In the genomic region with DNA sequence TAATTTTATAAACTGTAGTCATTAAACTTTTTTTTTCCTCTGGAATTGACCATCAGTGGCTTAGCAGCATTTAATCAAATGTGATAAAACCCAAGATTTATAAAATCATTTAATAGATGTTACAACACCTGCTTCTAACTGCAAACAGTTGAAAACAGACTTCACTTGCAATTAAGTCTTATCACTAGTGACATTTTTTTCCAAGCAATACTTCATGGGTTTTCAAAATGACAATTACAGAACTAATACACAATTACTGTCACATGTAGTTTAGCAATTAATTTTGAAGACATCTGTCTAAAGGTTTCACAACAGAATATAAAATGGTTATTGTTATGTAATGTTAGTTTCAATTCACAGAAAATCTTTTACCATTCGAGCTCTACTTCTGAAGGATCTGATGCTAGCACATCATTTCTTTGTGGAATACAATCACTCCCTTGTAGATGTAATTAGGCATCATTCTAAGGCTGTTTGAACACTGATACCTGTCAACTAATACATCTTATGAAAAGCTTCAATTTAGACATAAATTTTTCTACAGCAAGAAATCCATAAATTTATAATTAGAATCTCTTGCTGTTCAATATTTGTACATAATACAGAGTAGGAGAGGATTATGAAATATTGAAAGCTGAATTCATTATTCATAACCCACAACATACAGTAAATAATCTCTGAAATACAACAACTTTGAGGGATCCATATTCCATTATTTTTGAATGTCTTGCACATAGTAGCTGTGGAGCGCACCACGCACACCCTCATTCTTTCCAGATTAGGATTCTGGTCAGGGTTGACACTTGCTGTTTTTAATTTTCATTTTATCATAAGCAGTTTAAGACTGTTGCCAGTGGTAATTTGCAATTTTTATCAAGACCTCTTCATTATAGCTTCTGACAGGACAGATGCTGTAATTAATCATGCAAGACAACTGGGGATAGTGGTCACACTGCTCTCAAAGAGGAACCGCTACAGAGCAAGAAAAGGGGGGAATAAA, we compare ENCODE assay signal across 23 cellular contexts.
DNase-seq lines count a peak whose midpoint lies in the region; ATAC-seq, FAIRE-seq and TF ChIP-seq lines count a peak whose summit lies in the region.
"Had no signal": no experiment of that assay in that cellular context is flagged by ENCODE, and none has a peak within 500 bp of the region (broad histone marks: within the 10 kb centered on the region; RNA-seq: fewer than 3 reads in every experiment).

No MANE protein-coding gene starts in this region.

- TF ChIP-seq POLR2A in HepG2 (IDR thresholded peaks at IDR 0.05; ENCODE audit: insufficient read depth in 1 of 2, low read depth in 2 of 2, low read length in 2 of 2) (no peak), right lobe of liver (IDR thresholded peaks at IDR 0.05) (no peak)

- intact Hi-C loops in HepG2 (cut with micrococcal nuclease; ENCODE audit: unreplicated experiment) (loop anchor here (5.0 kb wide), 1 partner anchor 110 kb away; a partner anchor contains a TSS), right lobe of liver (cut with DNase I) (no loop called here)

- TF ChIP-seq RAD21 in HepG2 (CRISPR knock-in tag; IDR thresholded peaks at IDR 0.05): no peak

- H2AFZ ChIP-seq in HepG2 (ENCODE audit: low read length): no peak overlapping the region
- H2AFZ ChIP-seq: GM23338 had no signal

- no peak for FAIRE-seq in HepG2 (lab: Jason Lieb, UNC)
- FAIRE-seq: A204.1, GM19239, HTR-8/SVneo had no signal

- TF ChIP-seq CTCF in HepG2 (CRISPR knock-in tag; IDR thresholded peaks at IDR 0.05): no peak
- no peak for TF ChIP-seq CTCF in right lobe of liver (IDR thresholded peaks at IDR 0.05)
- no peak for TF ChIP-seq CTCF in GM10248 (IDR thresholded peaks at IDR 0.05; ENCODE audit: control extremely low read depth, extremely low read depth, low read depth, missing control alignments)

- no peak overlapping the region for H3K4me3 ChIP-seq in HepG2 (replicated peaks in 1 of 3; ENCODE audit: insufficient read depth in 1 of 3, low read depth in 2 of 3, low read length in 3 of 3)
- no peak overlapping the region for H3K4me3 ChIP-seq in right lobe of liver
- H3K4me3 ChIP-seq: BLaER1 treated with 17β-estradiol and CSF1 and Interleukin-3, amounts not matched to agents 10 nM and 100 nM; GM23338 had no signal

- CTCF ChIA-PET in HepG2 (lab: Yijun Ruan, JAX; ENCODE audit: low intra/inter-chr PET ratio, low total read pairs): no interaction called here
- CTCF ChIA-PET in GM10248 (lab: Yijun Ruan, JAX): no interaction called here

- H3K9me3 ChIP-seq in HepG2 (ENCODE audit: low read length) (no peaks in the 10 kb centered on the region), right lobe of liver (no peaks in the 10 kb centered on the region)

- in situ Hi-C loops in HepG2 (cut with HindIII; ENCODE audit: extremely low pct_ligation_motif_present, low pct_unique_long_range_greater_than_20kb): loop anchor here (25.0 kb wide), 1 partner anchor 425 kb away; no protein-coding TSS in a partner anchor

- H3K9ac ChIP-seq in HepG2 (ENCODE audit: insufficient read depth, low read depth, low read length): no peak overlapping the region
- H3K9ac ChIP-seq: BLaER1 treated with 17β-estradiol and CSF1 and Interleukin-3, amounts not matched to agents 10 nM and 100 nM had no signal

- TF ChIP-seq EP300 in HepG2 (IDR thresholded peaks at IDR 0.05; ENCODE audit: low read depth in 2 of 2, low read length in 2 of 2) (no peak), HepG2 (CRISPR knock-in tag; IDR thresholded peaks at IDR 0.05; ENCODE audit: borderline replicate concordance) (no peak)

- H3K4me1 ChIP-seq in HepG2 (ENCODE audit: insufficient read depth, low read length) (no peaks in the 10 kb centered on the region), right lobe of liver (no peaks in the 10 kb centered on the region)

- no peaks in the 10 kb centered on the region for H3K79me2 ChIP-seq in HepG2 (ENCODE audit: insufficient read depth, low read length)

- H3K27me3 ChIP-seq in HepG2 (ENCODE audit: control insufficient read depth in 1 of 2, insufficient read depth in 2 of 2, low read length in 2 of 2) (no peaks in the 10 kb centered on the region), right lobe of liver (no peaks in the 10 kb centered on the region)
- H3K27me3 ChIP-seq: BLaER1 treated with 17β-estradiol and CSF1 and Interleukin-3, amounts not matched to agents 10 nM and 100 nM had no signal

- no TSS peak for BruUV-seq in HepG2 (replicated peaks; lab: Mats Ljungman, UMichigan)

- no peaks in the 10 kb centered on the region; the same call in 1 of the 2 replicates for H4K20me1 ChIP-seq in HepG2 (ENCODE audit: insufficient read depth, low read length)
- H4K20me1 ChIP-seq: BLaER1 treated with 17β-estradiol and CSF1 and Interleukin-3, amounts not matched to agents 10 nM and 100 nM had no signal

- H3K4me2 ChIP-seq in HepG2 (ENCODE audit: low read depth, low read length): no peak overlapping the region
- H3K4me2 ChIP-seq: GM23338 had no signal

- WGBS in HepG2 (ENCODE audit: low lambda C conversion rate): 98% methylated on average over 4 of the region's 4 CpGs
- 65% methylated on average over 4 of the region's 4 CpGs for WGBS in right lobe of liver (ENCODE audit: insufficient coverage, low coverage, low lambda C conversion rate, missing lambda C conversion rate)

- ATAC-seq in HepG2 (no peak), right lobe of liver (no peak), GM19452 (IDR thresholded peaks at IDR 0.05; ENCODE audit: unreplicated experiment) (no peak)
- ATAC-seq: GM23338, Panc1 had no signal

- H3K36me3 ChIP-seq in HepG2 (replicated peaks in 1 of 2; ENCODE audit: control insufficient read depth in 1 of 2, insufficient read depth in 2 of 2, low read length in 2 of 2) (peaks cover 13 to 36% of the 10 kb centered on the region in 2 experiments), right lobe of liver (peaks cover 0 to 6% (median 2%) of the 10 kb centered on the region in 4 donors)

- DNase-seq in NCI-H1694 treated with DMSO at 0.1 percent for 48 hours (lab: John Stamatoyannopoulos, UW): peak; percentile 21
- DNase-seq in NCI-H1694 (lab: John Stamatoyannopoulos, UW): no peak
- no peak for DNase-seq in HepG2 (ENCODE audit: low spot score)
- no peak for DNase-seq in right lobe of liver
- peak; percentile 95 for DNase-seq in SK-N-DZ (ENCODE audit: low spot score)
- peak; percentile 66 for DNase-seq in retina
- DNase-seq in GM10248 (ENCODE audit: extremely low spot score): no peak
- DNase-seq: GDM1, HCEC 1CT, Karpas-422, NCI-H1048, NCI-H187 treated with DMSO at 0.1 percent for 48 hours, NCI-H2227 treated with DMSO at 0.1 percent for 48 hours, NCI-H774, SW 1271, T-helper 2 cell had no signal

- H3K27ac ChIP-seq in HepG2 (ENCODE audit: extremely low read length, insufficient read depth, low read length): no peak overlapping the region
- H3K27ac ChIP-seq in right lobe of liver: no peak overlapping the region

- POLR2A ChIA-PET in HepG2 (lab: Yijun Ruan, JAX) (no interaction called here), GM10248 (lab: Yijun Ruan, JAX) (no interaction called here)

TF ChIP-seq in HepG2, 621 proteins besides CTCF, POLR2A, EP300 and RAD21 (continues in another document):
- TF ChIP-seq, protein P1, sequence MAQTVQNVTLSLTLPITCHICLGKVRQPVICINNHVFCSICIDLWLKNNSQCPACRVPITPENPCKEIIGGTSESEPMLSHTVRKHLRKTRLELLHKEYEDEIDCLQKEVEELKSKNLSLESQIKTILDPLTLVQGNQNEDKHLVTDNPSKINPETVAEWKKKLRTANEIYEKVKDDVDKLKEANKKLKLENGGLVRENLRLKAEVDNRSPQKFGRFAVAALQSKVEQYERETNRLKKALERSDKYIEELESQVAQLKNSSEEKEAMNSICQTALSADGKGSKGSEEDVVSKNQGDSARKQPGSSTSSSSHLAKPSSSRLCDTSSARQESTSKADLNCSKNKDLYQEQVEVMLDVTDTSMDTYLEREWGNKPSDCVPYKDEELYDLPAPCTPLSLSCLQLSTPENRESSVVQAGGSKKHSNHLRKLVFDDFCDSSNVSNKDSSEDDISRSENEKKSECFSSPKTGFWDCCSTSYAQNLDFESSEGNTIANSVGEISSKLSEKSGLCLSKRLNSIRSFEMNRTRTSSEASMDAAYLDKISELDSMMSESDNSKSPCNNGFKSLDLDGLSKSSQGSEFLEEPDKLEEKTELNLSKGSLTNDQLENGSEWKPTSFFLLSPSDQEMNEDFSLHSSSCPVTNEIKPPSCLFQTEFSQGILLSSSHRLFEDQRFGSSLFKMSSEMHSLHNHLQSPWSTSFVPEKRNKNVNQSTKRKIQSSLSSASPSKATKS (CRISPR knock-in tag; IDR thresholded peaks at IDR 0.05): no peak
- TF ChIP-seq FOXA1 (IDR thresholded peaks at IDR 0.05) (no peak), FOXA1 (CRISPR knock-in tag; IDR thresholded peaks at IDR 0.05) (no peak), ZNF75D (CRISPR knock-in tag; IDR thresholded peaks at IDR 0.05; ENCODE audit: borderline replicate concordance) (no peak), HNRNPUL1 (IDR thresholded peaks at IDR 0.05; ENCODE audit: low read depth, low read length) (0 out of 2 replicates have a peak, but pooled peaks have one; percentile 32), GABPA (IDR thresholded peaks at IDR 0.05; ENCODE audit: low read depth, low read length) (no peak), GABPA (CRISPR knock-in tag; IDR thresholded peaks at IDR 0.05; ENCODE audit: low read depth) (no peak), ZNF343 (CRISPR knock-in tag; IDR thresholded peaks at IDR 0.05) (no peak)
- TF ChIP-seq, protein P2, sequence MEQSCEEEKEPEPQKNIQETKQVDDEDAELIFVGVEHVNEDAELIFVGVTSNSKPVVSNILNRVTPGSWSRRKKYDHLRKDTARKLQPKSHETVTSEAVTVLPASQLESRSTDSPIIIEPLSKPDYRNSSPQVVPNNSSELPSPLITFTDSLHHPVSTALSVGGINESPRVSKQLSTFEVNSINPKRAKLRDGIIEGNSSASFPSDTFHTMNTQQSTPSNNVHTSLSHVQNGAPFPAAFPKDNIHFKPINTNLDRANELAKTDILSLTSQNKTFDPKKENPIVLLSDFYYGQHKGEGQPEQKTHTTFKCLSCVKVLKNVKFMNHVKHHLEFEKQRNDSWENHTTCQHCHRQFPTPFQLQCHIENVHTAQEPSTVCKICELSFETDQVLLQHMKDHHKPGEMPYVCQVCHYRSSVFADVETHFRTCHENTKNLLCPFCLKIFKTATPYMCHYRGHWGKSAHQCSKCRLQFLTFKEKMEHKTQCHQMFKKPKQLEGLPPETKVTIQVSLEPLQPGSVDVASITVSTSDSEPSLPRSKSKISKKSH (CRISPR knock-in tag; IDR thresholded peaks at IDR 0.05; ENCODE audit: borderline replicate concordance): no peak

Comparison
In these comparisons a context has a peak if more than half of its experiments do, and no peak if none do; other contexts are left out.
1. DNase-seq: peak in NCI-H1694 treated with DMSO at 0.1 percent for 48 hours (single experiment), SK-N-DZ (single experiment) and retina (single experiment); none in NCI-H1694 (single experiment), HepG2 (single experiment), right lobe of liver (0 of 3) and GM10248 (single experiment).